16 cellular contexts compared by ENCODE assay signal in genomic region chr1:100769906-100770646, GRCh38. TPM values are rescaled to one million over a fixed set of nuclear protein-coding genes. Genes with fewer than 3 reads are reported as not detected.
"Had no signal": no experiment of that assay in that cellular context is flagged by ENCODE, and none has a peak within 500 bp of the region (broad histone marks: within the 10 kb centered on the region; RNA-seq: fewer than 3 reads in every experiment).

No MANE protein-coding gene starts in this region.

- H3K27ac ChIP-seq: left lung, ovary, skin epidermis, transverse colon, WERI-Rb-1 had no signal

- DNase-seq: activated CD4-positive, alpha-beta T cell treated with anti-CD3 and anti-CD28 coated beads for 36 hours; activated CD8-positive, alpha-beta memory T cell treated with anti-CD3 and anti-CD28 coated beads, Interleukin-2, amount 50 U/mL, for 4 hours; activated CD8-positive, alpha-beta T cell treated with anti-CD3 and anti-CD28 coated beads for 36 hours; activated naive CD4-positive, alpha-beta T cell; caudate nucleus; effector memory CD4-positive, alpha-beta T cell; heart left ventricle; left lung; mesendoderm; ovary; SK-N-SH; T-helper 1 cell; transverse colon; WERI-Rb-1 had no signal

- H3K9ac ChIP-seq: SK-N-SH had no signal

- H3K4me1 Mint-ChIP-seq: activated CD4-positive, alpha-beta T cell treated with anti-CD3 and anti-CD28 coated beads for 36 hours had no signal

- H3K4me1 ChIP-seq: left lung, transverse colon had no signal

- H3K27ac Mint-ChIP-seq: activated CD4-positive, alpha-beta T cell treated with anti-CD3 and anti-CD28 coated beads for 36 hours; activated CD8-positive, alpha-beta T cell treated with anti-CD3 and anti-CD28 coated beads for 36 hours had no signal

- H3K9me3 Mint-ChIP-seq: activated CD8-positive, alpha-beta T cell treated with anti-CD3 and anti-CD28 coated beads for 36 hours had no signal

- H3K27me3 ChIP-seq: heart left ventricle, left lung, ovary, transverse colon had no signal

- H3K4me3 ChIP-seq: coronary artery, heart left ventricle, left lung, ovary, skin epidermis, transverse colon had no signal

- H3K4me2 ChIP-seq: SK-N-SH had no signal

- H3K9me3 ChIP-seq: heart left ventricle, left lung, ovary, SK-N-SH, transverse colon had no signal

- ATAC-seq: activated CD4-positive, alpha-beta T cell treated with anti-CD3 and anti-CD28 coated beads for 36 hours; activated CD8-positive, alpha-beta T cell treated with anti-CD3 and anti-CD28 coated beads for 36 hours; left lung had no signal

- H3K36me3 ChIP-seq: heart left ventricle, left lung, ovary, transverse colon, WERI-Rb-1 had no signal

- H3K4me3 Mint-ChIP-seq: activated CD4-positive, alpha-beta T cell treated with anti-CD3 and anti-CD28 coated beads for 36 hours; activated CD8-positive, alpha-beta T cell treated with anti-CD3 and anti-CD28 coated beads for 36 hours had no signal

RNA-seq across cellular contexts. Expression of gene VCAM1, which starts 50.5 kb away (rescaled TPM):
- total RNA-seq: activated CD4-positive, alpha-beta T cell treated with anti-CD3 and anti-CD28 coated beads for 36 hours had no signal
